Comparison of ENCODE assay signal across 8 cellular contexts in genomic region chr18:5238371-5238758, GRCh38. TPM values are rescaled to one million over a fixed set of nuclear protein-coding genes. Genes with fewer than 3 reads are reported as not detected.
DNase-seq lines count a peak whose midpoint lies in the region; ATAC-seq and TF ChIP-seq lines count a peak whose summit lies in the region.

No MANE protein-coding gene starts in this region.

- intact Hi-C loops in activated CD4-positive, alpha-beta T cell treated with anti-CD3 and anti-CD28 coated beads, Interleukin-2, amount 10 ng/mL, durations not matched to agents 24 days and 14 days (cut with micrococcal nuclease) = loop anchor here (1.0 to 5.0 kb wide), 2 partner anchors 58 to 74 kb away; no protein-coding TSS in a partner anchor

- no peaks in the 10 kb centered on the region for H3K4me1 ChIP-seq in mesendoderm (ENCODE audit: control insufficient read depth, low read depth, low read length)

- no peak overlapping the region for H3K23ac ChIP-seq in mesendoderm (ENCODE audit: low read length)

- no peaks in the 10 kb centered on the region for H3K79me2 ChIP-seq in mesendoderm (ENCODE audit: control insufficient read depth, insufficient read depth, low read length)

- H3K9me3 Mint-ChIP-seq in activated CD4-positive, alpha-beta T cell treated with anti-CD3 and anti-CD28 coated beads, Interleukin-2, amount 10 ng/mL, durations not matched to agents 24 days and 14 days = no peaks in the 10 kb centered on the region

- no peak overlapping the region for H2AK5ac ChIP-seq in mesendoderm (ENCODE audit: low read length)

- H3K27ac ChIP-seq in HL-60 (replicated peaks) (peak overlapping the region; percentile 94), mesendoderm (ENCODE audit: low read depth, low read length) (peak overlapping the region; percentile 40)

- H3K4me3 ChIP-seq in HL-60 (replicated peaks; ENCODE audit: insufficient read depth, low read length) (peak overlapping the region; percentile 70), mesendoderm (ENCODE audit: low read length) (peak overlapping the region; percentile 74)

- H3K27me3 Mint-ChIP-seq in activated CD4-positive, alpha-beta T cell treated with anti-CD3 and anti-CD28 coated beads, Interleukin-2, amount 10 ng/mL, durations not matched to agents 24 days and 14 days = peaks cover 3% of the 10 kb centered on the region

- no peak overlapping the region for H3K18ac ChIP-seq in mesendoderm (ENCODE audit: low read length)

- no peak for TF ChIP-seq CTCF in HL-60 (IDR thresholded peaks at IDR 0.05; ENCODE audit: insufficient read depth, low read length)

- DNase-seq in COLO668 (lab: John Stamatoyannopoulos, UW; ENCODE audit: unreplicated experiment) (peak; percentile 76), HL-60 (ENCODE audit: low read depth in 1 of 2, low spot score in 1 of 2) (peak in 1 of 2 experiments; percentile 7), mesendoderm (no peak), NCI-H1694 treated with DMSO at 0.1 percent for 48 hours (lab: John Stamatoyannopoulos, UW) (no peak)
- peak; percentile 85 for DNase-seq in activated CD4-positive, alpha-beta T cell treated with anti-CD3 and anti-CD28 coated beads, Interleukin-2, amount 10 ng/mL, durations not matched to agents 24 days and 14 days
- peak; percentile 36 for DNase-seq in effector CD4-positive, alpha-beta T cell
- peak; percentile 4 to 17 for DNase-seq in stimulated activated CD8-positive, alpha-beta memory T cell treated with anti-CD3 and anti-CD28 coated beads, Interleukin-4, amount 100 ng/mL, for 4 hours (ENCODE audit: low read depth in 2 of 2, low spot score in 1 of 2)

- H3K9ac ChIP-seq in mesendoderm (ENCODE audit: low read length) = peak overlapping the region; percentile 93

- H3K4me2 ChIP-seq in mesendoderm (ENCODE audit: low read length) = peak overlapping the region; percentile 87

- H2BK5ac ChIP-seq in mesendoderm (ENCODE audit: low read length) = no peak overlapping the region

- H3K36me3 Mint-ChIP-seq in activated CD4-positive, alpha-beta T cell treated with anti-CD3 and anti-CD28 coated beads, Interleukin-2, amount 10 ng/mL, durations not matched to agents 24 days and 14 days (ENCODE audit: low read depth) = peaks cover 29% of the 10 kb centered on the region

- H3K27me3 ChIP-seq in HL-60 (ENCODE audit: insufficient read depth, poor library complexity, severe bottlenecking) = no peaks in the 10 kb centered on the region
- H3K27me3 ChIP-seq in mesendoderm (ENCODE audit: insufficient read depth, low read length, poor library complexity) = no peaks in the 10 kb centered on the region

- no peak overlapping the region for H4K8ac ChIP-seq in mesendoderm (ENCODE audit: low read depth, low read length)

- H3K36me3 ChIP-seq in mesendoderm (ENCODE audit: control insufficient read depth, insufficient read depth, low read length) = no peaks in the 10 kb centered on the region

- peak overlapping the region; percentile 92 for H3K4me3 Mint-ChIP-seq in activated CD4-positive, alpha-beta T cell treated with anti-CD3 and anti-CD28 coated beads, Interleukin-2, amount 10 ng/mL, durations not matched to agents 24 days and 14 days

- H3K79me1 ChIP-seq in mesendoderm (ENCODE audit: low read length) = peaks cover 4% of the 10 kb centered on the region

- H3K56ac ChIP-seq in mesendoderm (ENCODE audit: low read length) = peak overlapping the region; percentile 96

- peak overlapping the region; percentile 99 for H3K27ac Mint-ChIP-seq in activated CD4-positive, alpha-beta T cell treated with anti-CD3 and anti-CD28 coated beads, Interleukin-2, amount 10 ng/mL, durations not matched to agents 24 days and 14 days

- H4K5ac ChIP-seq in mesendoderm (ENCODE audit: low read length) = no peak overlapping the region

- H3K4me1 Mint-ChIP-seq in activated CD4-positive, alpha-beta T cell treated with anti-CD3 and anti-CD28 coated beads, Interleukin-2, amount 10 ng/mL, durations not matched to agents 24 days and 14 days = peaks cover 30% of the 10 kb centered on the region

- no CpG with 5 or more reads among the region's 30 CpGs for WGBS in mesendoderm (ENCODE audit: extremely low coverage, insufficient coverage, low lambda C conversion rate)

- no peak overlapping the region for H2BK15ac ChIP-seq in mesendoderm (replicated peaks; ENCODE audit: low read depth)

- ATAC-seq in GM19467 (IDR thresholded peaks at IDR 0.05; ENCODE audit: unreplicated experiment) = peak; percentile 38

- H3K4ac ChIP-seq in mesendoderm (ENCODE audit: low read depth, low read length) = no peak overlapping the region

- H2BK120ac ChIP-seq in mesendoderm (ENCODE audit: low read depth, low read length) = no peak overlapping the region

RNA-seq across cellular contexts. Expression of gene AKAIN1, which starts 41.3 kb away (rescaled TPM):
- total RNA-seq in activated CD4-positive, alpha-beta T cell treated with anti-CD3 and anti-CD28 coated beads, Interleukin-2, amount 10 ng/mL, durations not matched to agents 24 days and 14 days = not detected in 2 replicates
- polyA plus RNA-seq in mesendoderm (2013, experiment 1 of 2) = not detected
- not detected for polyA plus RNA-seq in mesendoderm (2013, experiment 2 of 2)

RNA-seq across cellular contexts. Expression of gene ZBTB14, which starts 57.2 kb away (rescaled TPM):
- total RNA-seq in activated CD4-positive, alpha-beta T cell treated with anti-CD3 and anti-CD28 coated beads, Interleukin-2, amount 10 ng/mL, durations not matched to agents 24 days and 14 days = 19.4 and 20.4 TPM in 2 replicates
- polyA plus RNA-seq in mesendoderm (2013, experiment 1 of 2) = 10.1 TPM
- polyA plus RNA-seq in mesendoderm (2013, experiment 2 of 2) = 9.9 TPM

Comparison
In these comparisons a context has a peak if more than half of its experiments do, and no peak if none do; other contexts are left out.
1. DNase-seq: peak in COLO668 (single experiment), activated CD4-positive, alpha-beta T cell treated with anti-CD3 and anti-CD28 coated beads, Interleukin-2, amount 10 ng/mL, durations not matched to agents 24 days and 14 days (single experiment), effector CD4-positive, alpha-beta T cell (single experiment) and stimulated activated CD8-positive, alpha-beta memory T cell treated with anti-CD3 and anti-CD28 coated beads, Interleukin-4, amount 100 ng/mL, for 4 hours (2 of 2); none in mesendoderm (single experiment) and NCI-H1694 treated with DMSO at 0.1 percent for 48 hours (single experiment).